Comparison of ENCODE assay signal across 27 cellular contexts in the genomic region with DNA sequence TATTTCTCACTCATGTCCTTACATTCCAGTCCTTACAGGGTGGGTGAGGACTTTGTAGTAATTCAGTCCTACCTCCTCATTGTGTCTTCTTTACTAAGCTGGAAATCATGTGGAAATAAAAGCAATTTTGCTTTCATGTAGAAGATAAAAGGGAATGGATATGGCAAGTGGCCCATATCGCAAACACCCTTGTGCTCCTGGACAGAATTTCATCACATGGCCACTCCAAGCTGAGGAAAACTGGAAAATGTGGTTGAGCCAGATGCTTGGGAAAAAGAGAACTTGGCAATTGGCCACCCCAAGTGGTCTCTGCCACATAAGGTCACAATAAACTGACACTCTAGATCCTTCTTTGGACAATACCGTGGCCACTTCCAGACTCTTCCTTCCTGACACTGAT.
A peak's percentile ranks its signal among the peaks of the same experiment; 100 is the strongest.
DNase-seq lines count a peak whose midpoint lies in the region; ATAC-seq and TF ChIP-seq lines count a peak whose summit lies in the region.
"Had no signal": no experiment of that assay in that cellular context is flagged by ENCODE, and none has a peak within 500 bp of the region (broad histone marks: within the 10 kb centered on the region; RNA-seq: fewer than 3 reads in every experiment).

No MANE protein-coding gene starts in this region.

- H3K4me1 ChIP-seq in HEK293 (ENCODE audit: control insufficient read depth, insufficient read depth, low read length) (peaks cover 6% of the 10 kb centered on the region), PC-3 (ENCODE audit: insufficient read depth, low read length) (peaks cover 17% of the 10 kb centered on the region), left lung (no peaks in the 10 kb centered on the region)
- H3K4me1 ChIP-seq: breast epithelium had no signal

- no peaks in the 10 kb centered on the region for H3K79me2 ChIP-seq in PC-3 (ENCODE audit: low read length)

- H3K4me3 ChIP-seq in HEK293 (ENCODE audit: low read depth, low read length): no peak overlapping the region
- no peak overlapping the region for H3K4me3 ChIP-seq in PC-3 (ENCODE audit: low read length)
- no peak overlapping the region for H3K4me3 ChIP-seq in left lung
- H3K4me3 ChIP-seq: breast epithelium, SK-N-MC, spleen had no signal

- TF ChIP-seq CTCF in HEK293 (tag by site-specific recombination; IDR thresholded peaks at IDR 0.05) (no peak), PC-3 (conservative IDR thresholded peaks at IDR 0.05; ENCODE audit: low read depth, low read length) (no peak), left lung (IDR thresholded peaks at IDR 0.05) (no peak)

- no peak overlapping the region for H2AFZ ChIP-seq in PC-3 (ENCODE audit: low read length)

- BruUV-seq in PC-3 (replicated peaks; lab: Mats Ljungman, UMichigan): no TSS peak

- CTCF ChIA-PET in HEK293 (lab: Yijun Ruan, JAX) (interaction anchor here (0.7 to 0.8 kb wide), 2 partner anchors 18 to 84 kb away, joined by 3 to 4 read pairs; no protein-coding TSS in a partner anchor), PC-3 (lab: Charles Lee) (no interaction called here)

- H3K27me3 ChIP-seq in PC-3 (ENCODE audit: low read length) (no peaks in the 10 kb centered on the region), left lung (no peaks in the 10 kb centered on the region)
- H3K27me3 ChIP-seq: breast epithelium, spleen had no signal

- no peaks in the 10 kb centered on the region for H4K20me1 ChIP-seq in PC-3 (ENCODE audit: low read length)

- DNase-seq in DMS53 (lab: John Stamatoyannopoulos, UW) (peak; percentile 81), PC-3 (peak; percentile 32), left lung (no peak), NCI-H2107 (lab: John Stamatoyannopoulos, UW) (no peak), COR-L47 (lab: John Stamatoyannopoulos, UW) (no peak)
- DNase-seq: activated CD4-positive, alpha-beta T cell treated with anti-CD3 and anti-CD28 coated beads for 48 hours; activated T-cell treated with anti-CD3 and anti-CD28 coated beads, Interleukin-2, amount 50 U/mL, for 24 hours; effector CD8-positive, alpha-beta T cell; GDM1; hippocampal formation; immature natural killer cell; Karpas-422; naive thymus-derived CD8-positive, alpha-beta T cell; NCI-H1092; NCI-H2081 treated with DMSO at 0.1 percent for 48 hours; RPMI8226; spleen; stimulated activated CD4-positive, alpha-beta T cell treated with anti-CD3 and anti-CD28 coated beads, Interleukin-2, amount 100 ng/mL, for 48 hours; T-helper 17 cell had no signal

- no peaks in the 10 kb centered on the region for H3K9me3 ChIP-seq in HEK293 (ENCODE audit: control insufficient read depth, insufficient read depth, low read depth, low read length)
- no peaks in the 10 kb centered on the region for H3K9me3 ChIP-seq in PC-3 (ENCODE audit: low read length)
- H3K9me3 ChIP-seq in left lung: no peaks in the 10 kb centered on the region
- H3K9me3 ChIP-seq: breast epithelium, spleen had no signal

- H3K27ac ChIP-seq in HEK293 (ENCODE audit: extremely low read depth, low read depth, low read length) (no peak overlapping the region), PC-3 (ENCODE audit: low read length) (no peak overlapping the region), left lung (no peak overlapping the region)
- H3K27ac ChIP-seq: breast epithelium, C4-2B, SK-N-MC, spleen had no signal

- no peak overlapping the region for H3K9ac ChIP-seq in PC-3 (ENCODE audit: low read length)

- intact Hi-C loops in PC-3 (cut with micrococcal nuclease): loop anchor here (5.0 kb wide), 1 partner anchor 273 kb away; no protein-coding TSS in a partner anchor
- intact Hi-C loops in left lung (cut with DNase I): no loop called here

- ATAC-seq in PC-3 (no peak), left lung (peak; percentile 40), HG03095 (IDR thresholded peaks at IDR 0.05; ENCODE audit: unreplicated experiment) (no peak), HG03469 (IDR thresholded peaks at IDR 0.05; ENCODE audit: unreplicated experiment) (no peak)
- ATAC-seq: left lobe of liver; naive thymus-derived CD8-positive, alpha-beta T cell; stimulated activated effector memory CD8-positive, alpha-beta T cell treated with anti-CD3 and anti-CD28 coated beads, Interleukin-12 subunit alpha, Interleukin-12 subunit beta, amount 100 ng/mL, for 72 hours; T-helper 17 cell had no signal

- no peaks in the 10 kb centered on the region for H3F3A ChIP-seq in PC-3 (ENCODE audit: low read length, unreplicated experiment)

- no peaks in the 10 kb centered on the region for H3K9me2 ChIP-seq in PC-3 (replicated peaks; ENCODE audit: low read length)

- POLR2A ChIA-PET in HEK293 (lab: Yijun Ruan, JAX): no interaction called here
- POLR2A ChIA-PET in PC-3 (lab: Charles Lee; ENCODE audit: unreplicated experiment): interaction anchor here (0.5 to 0.6 kb wide), 2 partner anchors 215 to 216 kb away, joined by 3 to 4 read pairs; no protein-coding TSS in a partner anchor

- H3K4me2 ChIP-seq in PC-3 (ENCODE audit: low read length): no peak overlapping the region

- no peaks in the 10 kb centered on the region for H3K36me3 ChIP-seq in HEK293 (ENCODE audit: control insufficient read depth in 2 of 2, insufficient read depth in 1 of 2, low read length in 2 of 2)
- no peaks in the 10 kb centered on the region for H3K36me3 ChIP-seq in PC-3 (ENCODE audit: low read depth, low read length)
- no peaks in the 10 kb centered on the region for H3K36me3 ChIP-seq in left lung
- H3K36me3 ChIP-seq: breast epithelium, spleen had no signal

TF ChIP-seq in HEK293, 187 proteins besides CTCF, POLR2A, EP300 and RAD21:
- no peak for TF ChIP-seq ZNF133 (tag by site-specific recombination; IDR thresholded peaks at IDR 0.05)
- TF ChIP-seq PRDM6 (tag by site-specific recombination; IDR thresholded peaks at IDR 0.05): peak; percentile 33; the same call in 1 of the 2 replicates

Comparison
In these comparisons a context has a peak if more than half of its experiments do, and no peak if none do; other contexts are left out.
1. DNase-seq: peak in DMS53 (single experiment) and PC-3 (single experiment); none in left lung (0 of 2), NCI-H2107 (single experiment) and COR-L47 (single experiment).